In genomic region chr17:2397247-2398171, GRCh38 we compare ENCODE assay signal across 8 cellular contexts. TPM values are rescaled to one million over a fixed set of nuclear protein-coding genes. Genes with fewer than 3 reads are reported as not detected.
DNase-seq lines count a peak whose midpoint lies in the region; ATAC-seq and TF ChIP-seq lines count a peak whose summit lies in the region.

No MANE protein-coding gene starts in this region.

- no peaks in the 10 kb centered on the region for H3K9me3 ChIP-seq in DOHH2 (ENCODE audit: control insufficient read depth, insufficient read depth, low read length)
- 0 out of 2 replicates have a peak, but pooled peaks cover 3% of the 10 kb centered on the region for H3K9me3 ChIP-seq in SJSA1 (replicated peaks)
- H3K9me3 ChIP-seq in fibroblast of lung (ENCODE audit: control insufficient read depth, insufficient read depth, low read depth, low read length), result no peaks in the 10 kb centered on the region
- H3K9me3 ChIP-seq in BE2C, result no peaks in the 10 kb centered on the region

- H3K27ac ChIP-seq in DOHH2 (ENCODE audit: low read depth, low read length), result peak overlapping the region; percentile 57
- peak overlapping the region; percentile 54 for H3K27ac ChIP-seq in SJSA1
- peak overlapping the region; percentile 98 for H3K27ac ChIP-seq in fibroblast of lung (ENCODE audit: insufficient read depth, low read length)
- H3K27ac ChIP-seq in rectal smooth muscle tissue (ENCODE audit: low read depth, low read length), result peak overlapping the region; percentile 100

- H3K36me3 ChIP-seq in DOHH2 (ENCODE audit: control insufficient read depth, low read length) (no peaks in the 10 kb centered on the region), SJSA1 (peaks cover 4% of the 10 kb centered on the region; the same call in 1 of the 2 replicates), fibroblast of lung (ENCODE audit: control insufficient read depth, insufficient read depth, low read length) (peaks cover 3% of the 10 kb centered on the region), rectal smooth muscle tissue (ENCODE audit: control insufficient read depth, insufficient read depth, low read length) (no peaks in the 10 kb centered on the region), BE2C (peaks cover 6% of the 10 kb centered on the region; the same call in 1 of the 2 replicates)

- peaks cover 56% of the 10 kb centered on the region for H3K79me2 ChIP-seq in DOHH2 (ENCODE audit: control insufficient read depth, low read length)
- H3K79me2 ChIP-seq in fibroblast of lung (ENCODE audit: control insufficient read depth, insufficient read depth, low read length), result peaks cover 44% of the 10 kb centered on the region

- no peaks in the 10 kb centered on the region for H3K27me3 ChIP-seq in DOHH2 (ENCODE audit: control insufficient read depth, low read length)
- H3K27me3 ChIP-seq in SJSA1 (replicated peaks), result no peaks in the 10 kb centered on the region
- H3K27me3 ChIP-seq in fibroblast of lung (ENCODE audit: control insufficient read depth, insufficient read depth, low read length), result no peaks in the 10 kb centered on the region
- H3K27me3 ChIP-seq in rectal smooth muscle tissue (ENCODE audit: control insufficient read depth, insufficient read depth, low read length), result no peaks in the 10 kb centered on the region
- H3K27me3 ChIP-seq in BE2C, result no peaks in the 10 kb centered on the region

- H3F3A ChIP-seq in DOHH2 (ENCODE audit: control insufficient read depth, insufficient read depth), result no peaks in the 10 kb centered on the region

- no peaks in the 10 kb centered on the region; the same call in 1 of the 2 replicates for H4K20me1 ChIP-seq in DOHH2 (ENCODE audit: control insufficient read depth, insufficient read depth, low read depth, low read length)
- H4K20me1 ChIP-seq in fibroblast of lung (ENCODE audit: control insufficient read depth, extremely low read depth, insufficient read depth, low read length), result no peaks in the 10 kb centered on the region

- H3K9ac ChIP-seq in fibroblast of lung (ENCODE audit: insufficient read depth, low read length) (peak overlapping the region; percentile 63), rectal smooth muscle tissue (ENCODE audit: low read length) (peak overlapping the region; percentile 71)

- ATAC-seq in GM18909 (IDR thresholded peaks at IDR 0.05; ENCODE audit: poor library complexity, unreplicated experiment), result no peak

- no peak overlapping the region for H2AFZ ChIP-seq in fibroblast of lung (ENCODE audit: low read length)

- DNase-seq in SJSA1 (ENCODE audit: low read depth in 1 of 2, low spot score in 2 of 2) (no peak), fibroblast of lung (ENCODE audit: low read depth in 2 of 2) (no peak), putamen (ENCODE audit: low spot score) (no peak), DMS 273 (lab: John Stamatoyannopoulos, UW; ENCODE audit: unreplicated experiment) (no peak), BE2C (no peak)

- no peaks in the 10 kb centered on the region for H3K9me2 ChIP-seq in DOHH2 (replicated peaks; ENCODE audit: control insufficient read depth, low read length)

- peaks cover 56% of the 10 kb centered on the region for H3K4me1 ChIP-seq in DOHH2 (ENCODE audit: control insufficient read depth, low read length)
- peaks cover 48% of the 10 kb centered on the region for H3K4me1 ChIP-seq in SJSA1 (replicated peaks)
- peaks cover 40% of the 10 kb centered on the region for H3K4me1 ChIP-seq in fibroblast of lung (ENCODE audit: control insufficient read depth, extremely low read depth, insufficient read depth, low read length)
- H3K4me1 ChIP-seq in rectal smooth muscle tissue (ENCODE audit: control insufficient read depth, insufficient read depth, low read length), result peaks cover 42% of the 10 kb centered on the region
- H3K4me1 ChIP-seq in BE2C, result peaks cover 21% of the 10 kb centered on the region

- no peak for TF ChIP-seq CTCF in DOHH2 (IDR thresholded peaks at IDR 0.05; ENCODE audit: low read depth, low read length, poor library complexity, severe bottlenecking)
- no peak for TF ChIP-seq CTCF in fibroblast of lung (conservative IDR thresholded peaks at IDR 0.05 in 1 of 2, IDR thresholded peaks at IDR 0.05 in 1 of 2; ENCODE audit: low read depth in 1 of 2, low read length in 2 of 2)
- TF ChIP-seq CTCF in BE2C (IDR thresholded peaks at IDR 0.05; ENCODE audit: low read depth, low read length), result no peak

- H3K4me3 ChIP-seq in DOHH2 (ENCODE audit: low read length) (peak overlapping the region; percentile 70), SJSA1 (no peak overlapping the region), fibroblast of lung (replicated peaks in 1 of 4; ENCODE audit: control extremely low read depth in 1 of 4, insufficient read depth in 1 of 4, low read depth in 3 of 4, low read length in 4 of 4) (peak overlapping the region in 2 of 4 experiments; percentile 19 to 57), rectal smooth muscle tissue (ENCODE audit: low read length) (peak overlapping the region; percentile 63), BE2C (ENCODE audit: low read depth, low read length) (no peak overlapping the region)

- H3K4me2 ChIP-seq in DOHH2 (ENCODE audit: low read length), result peak overlapping the region; percentile 85
- H3K4me2 ChIP-seq in fibroblast of lung (ENCODE audit: extremely low read depth, insufficient read depth, low read length), result peak overlapping the region; percentile 39

RNA-seq across cellular contexts. Expression of gene MNT, which starts 3.4 kb away (rescaled TPM):
- total RNA-seq in SJSA1 (2014; rRNA removed; shearing (Covaris generic)), result 3.0 and 3.5 TPM in 2 replicates
- total RNA-seq in fibroblast of lung, result 4.9 and 8.4 TPM in 2 replicates
- 1.7 and 2.2 TPM in 2 replicates for polyA plus RNA-seq in fibroblast of lung
- polyA plus RNA-seq in fibroblast of lung (2012), result 11.3 and 12.2 TPM in 2 replicates
- 15.8 and 17.1 TPM in 2 replicates for polyA minus RNA-seq in fibroblast of lung (ENCODE audit: low replicate concordance)
- polyA plus RNA-seq in BE2C (2012; ENCODE audit: insufficient read depth, insufficient read length, low read depth), result 22.8 TPM

Comparison
In these comparisons a context has a peak if more than half of its experiments do, and no peak if none do; other contexts are left out.
1. H3K4me3 ChIP-seq: peak in DOHH2 (single experiment) and rectal smooth muscle tissue (single experiment); none in SJSA1 (single experiment) and BE2C (single experiment).
2. Peak in every context shown above with its lines, with median percentiles within 50 percentile points of each other: H3K27ac ChIP-seq.